ENCODE assay signal across 8 cellular contexts in genomic region chr12:47808049-47808448, GRCh38. TPM values are rescaled to one million over a fixed set of nuclear protein-coding genes. Genes with fewer than 3 reads are reported as not detected.
DNase-seq lines count a peak whose midpoint lies in the region; ATAC-seq and TF ChIP-seq lines count a peak whose summit lies in the region.

No MANE protein-coding gene starts in this region.

- peak overlapping the region; percentile 86 for H3K4me3 Mint-ChIP-seq in T-helper 17 cell

- in situ Hi-C loops in astrocyte of the spinal cord (cut with HindIII; ENCODE audit: low sequenced_read_pairs) = no loop called here

- peak overlapping the region; percentile 56 for H3K27ac ChIP-seq in muscle layer of duodenum (ENCODE audit: low read length)

- H3K36me3 Mint-ChIP-seq in T-helper 17 cell (ENCODE audit: low read depth) = no peaks in the 10 kb centered on the region

- peak overlapping the region; percentile 100 for H3K27ac Mint-ChIP-seq in T-helper 17 cell

- H3K4me1 Mint-ChIP-seq in T-helper 17 cell = peaks cover 66% of the 10 kb centered on the region

- DNase-seq in GDM1 (lab: John Stamatoyannopoulos, UW) (peak; percentile 56), T-helper 17 cell (peak; percentile 50 to 71 (median 56)), astrocyte of the spinal cord (ENCODE audit: low read depth, low spot score) (peak; percentile 65), NCI-H1694 (lab: John Stamatoyannopoulos, UW) (no peak), NCI-H187 treated with DMSO at 0.1 percent for 48 hours (lab: John Stamatoyannopoulos, UW) (no peak)
- DNase-seq in stimulated activated naive CD8-positive, alpha-beta T cell treated with anti-CD3 and anti-CD28 coated beads, Interleukin-15, Interleukin-2, amounts not matched to agents 100 U/mL and 50 U/mL, for 24 hours = peak; percentile 86

- no peaks in the 10 kb centered on the region for H3K36me3 ChIP-seq in muscle layer of duodenum (ENCODE audit: control insufficient read depth in 1 of 2, insufficient read depth in 2 of 2, low read length in 2 of 2)

- H3K27me3 Mint-ChIP-seq in T-helper 17 cell = no peaks in the 10 kb centered on the region

- H3K27me3 ChIP-seq in muscle layer of duodenum (ENCODE audit: low read depth, low read length) = no peaks in the 10 kb centered on the region

- H3K4me1 ChIP-seq in muscle layer of duodenum (ENCODE audit: control insufficient read depth in 1 of 2, insufficient read depth in 2 of 2, low read length in 2 of 2) = peaks cover 76 to 91% of the 10 kb centered on the region in 2 donors

- peak; percentile 3 for TF ChIP-seq CTCF in astrocyte of the spinal cord (IDR thresholded peaks at IDR 0.05; ENCODE audit: low read depth, low read length)

- peak; percentile 37 for ATAC-seq in HG02852 (IDR thresholded peaks at IDR 0.05; ENCODE audit: unreplicated experiment)
- peak; percentile 45 for ATAC-seq in T-helper 17 cell
- ATAC-seq in stimulated activated naive CD8-positive, alpha-beta T cell treated with anti-CD3 and anti-CD28 coated beads, Interleukin-15, Interleukin-2, amounts not matched to agents 100 U/mL and 50 U/mL, for 24 hours = peak; percentile 50

- H3K9me3 ChIP-seq in T-helper 17 cell (ENCODE audit: control insufficient read depth, low read length, poor library complexity, severe bottlenecking) = no peaks in the 10 kb centered on the region
- no peaks in the 10 kb centered on the region for H3K9me3 ChIP-seq in muscle layer of duodenum (ENCODE audit: control insufficient read depth in 1 of 2, low read length in 2 of 2)

- H3K4me3 ChIP-seq in astrocyte of the spinal cord (ENCODE audit: low read depth, low read length) (no peak overlapping the region), muscle layer of duodenum (ENCODE audit: low read depth in 1 of 2, low read length in 2 of 2) (peak overlapping the region; percentile 33 to 37)

RNA-seq across cellular contexts. Expression of gene HDAC7, which starts 11.7 kb away (rescaled TPM):
- total RNA-seq in T-helper 17 cell = 100 to 1,000 TPM; 129 to 151 TPM

RNA-seq across cellular contexts. Expression of gene SLC48A1, which starts 35.0 kb away (rescaled TPM):
- total RNA-seq in T-helper 17 cell = 1 to 10 TPM; 5.9 to 6.9 TPM

RNA-seq across cellular contexts. Expression of gene RAPGEF3, which starts 49.4 kb away (rescaled TPM):
- total RNA-seq in T-helper 17 cell = under 1 TPM; 0.27 to 0.55 TPM

Comparison
In these comparisons a context has a peak if more than half of its experiments do, and no peak if none do; other contexts are left out.
1. DNase-seq: peak in GDM1 (single experiment), T-helper 17 cell (3 of 3), astrocyte of the spinal cord (single experiment) and stimulated activated naive CD8-positive, alpha-beta T cell treated with anti-CD3 and anti-CD28 coated beads, Interleukin-15, Interleukin-2, amounts not matched to agents 100 U/mL and 50 U/mL, for 24 hours (single experiment); none in NCI-H1694 (single experiment) and NCI-H187 treated with DMSO at 0.1 percent for 48 hours (single experiment).
2. Peak in every context shown above with its lines, with median percentiles within 50 percentile points of each other: ATAC-seq.